ENCODE assay signal across 1 cellular context in the genomic region with DNA sequence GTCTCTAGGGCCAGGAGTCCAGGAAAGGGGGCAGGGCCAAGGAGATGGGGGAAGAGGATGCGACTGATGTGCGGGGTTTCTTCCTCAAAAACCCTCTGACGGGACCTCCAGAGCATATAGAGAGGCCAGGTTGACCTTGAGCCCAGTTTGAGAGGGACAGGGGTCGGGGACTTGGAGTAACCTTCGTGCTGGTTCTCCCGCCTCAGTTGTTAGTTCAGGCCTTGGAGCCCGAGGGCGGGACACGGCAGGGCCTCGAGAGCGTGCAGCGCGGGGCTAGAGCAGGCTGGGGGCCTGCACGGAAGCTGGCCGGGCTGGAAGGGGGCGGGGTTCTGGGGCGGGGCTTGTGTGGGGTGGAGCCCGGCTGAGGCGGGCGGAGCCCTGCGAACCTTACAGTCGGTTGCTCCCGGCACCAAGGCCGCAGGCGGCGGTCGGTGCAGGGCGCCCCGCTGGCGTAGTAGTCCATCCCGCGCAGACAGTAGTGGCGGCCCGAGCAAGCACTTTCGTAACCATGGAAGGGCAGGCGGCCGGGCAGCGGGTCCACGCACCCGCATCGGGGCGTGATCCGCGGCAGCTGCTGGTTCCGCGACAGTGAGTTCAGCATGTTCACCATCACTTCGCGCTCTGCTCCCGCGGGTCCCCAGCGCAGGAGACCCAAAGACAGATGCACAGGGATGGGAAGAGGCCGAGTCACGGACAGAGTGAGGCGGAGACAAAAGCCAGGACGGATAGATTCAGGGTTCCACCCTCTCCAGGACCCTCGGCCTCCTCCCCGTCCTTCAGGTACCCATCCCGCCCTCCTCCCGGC.
A peak's percentile ranks its signal among the peaks of the same experiment; 100 is the strongest.
TF ChIP-seq lines count a peak whose summit lies in the region.

No MANE protein-coding gene starts in this region.

TF ChIP-seq in HepG2, 621 proteins besides CTCF, POLR2A, EP300 and RAD21 (continued from another document and continues in another):
- TF ChIP-seq, protein P1, sequence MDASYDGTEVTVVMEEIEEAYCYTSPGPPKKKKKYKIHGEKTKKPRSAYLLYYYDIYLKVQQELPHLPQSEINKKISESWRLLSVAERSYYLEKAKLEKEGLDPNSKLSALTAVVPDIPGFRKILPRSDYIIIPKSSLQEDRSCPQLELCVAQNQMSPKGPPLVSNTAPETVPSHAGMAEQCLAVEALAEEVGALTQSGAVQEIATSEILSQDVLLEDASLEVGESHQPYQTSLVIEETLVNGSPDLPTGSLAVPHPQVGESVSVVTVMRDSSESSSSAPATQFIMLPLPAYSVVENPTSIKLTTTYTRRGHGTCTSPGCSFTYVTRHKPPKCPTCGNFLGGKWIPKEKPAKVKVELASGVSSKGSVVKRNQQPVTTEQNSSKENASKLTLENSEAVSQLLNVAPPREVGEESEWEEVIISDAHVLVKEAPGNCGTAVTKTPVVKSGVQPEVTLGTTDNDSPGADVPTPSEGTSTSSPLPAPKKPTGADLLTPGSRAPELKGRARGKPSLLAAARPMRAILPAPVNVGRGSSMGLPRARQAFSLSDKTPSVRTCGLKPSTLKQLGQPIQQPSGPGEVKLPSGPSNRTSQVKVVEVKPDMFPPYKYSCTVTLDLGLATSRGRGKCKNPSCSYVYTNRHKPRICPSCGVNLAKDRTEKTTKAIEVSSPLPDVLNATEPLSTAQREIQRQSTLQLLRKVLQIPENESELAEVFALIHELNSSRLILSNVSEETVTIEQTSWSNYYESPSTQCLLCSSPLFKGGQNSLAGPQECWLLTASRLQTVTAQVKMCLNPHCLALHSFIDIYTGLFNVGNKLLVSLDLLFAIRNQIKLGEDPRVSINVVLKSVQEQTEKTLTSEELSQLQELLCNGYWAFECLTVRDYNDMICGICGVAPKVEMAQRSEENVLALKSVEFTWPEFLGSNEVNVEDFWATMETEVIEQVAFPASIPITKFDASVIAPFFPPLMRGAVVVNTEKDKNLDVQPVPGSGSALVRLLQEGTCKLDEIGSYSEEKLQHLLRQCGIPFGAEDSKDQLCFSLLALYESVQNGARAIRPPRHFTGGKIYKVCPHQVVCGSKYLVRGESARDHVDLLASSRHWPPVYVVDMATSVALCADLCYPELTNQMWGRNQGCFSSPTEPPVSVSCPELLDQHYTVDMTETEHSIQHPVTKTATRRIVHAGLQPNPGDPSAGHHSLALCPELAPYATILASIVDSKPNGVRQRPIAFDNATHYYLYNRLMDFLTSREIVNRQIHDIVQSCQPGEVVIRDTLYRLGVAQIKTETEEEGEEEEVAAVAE (CRISPR knock-in tag; IDR thresholded peaks at IDR 0.05; ENCODE audit: borderline replicate concordance) = no peak
- TF ChIP-seq HDAC1 (CRISPR knock-in tag; IDR thresholded peaks at IDR 0.05) (peak; percentile 76), ZBTB21 (CRISPR knock-in tag; IDR thresholded peaks at IDR 0.05) (0 out of 2 replicates have a peak, but pooled peaks have one; percentile 44), SMAD1 (CRISPR knock-in tag; IDR thresholded peaks at IDR 0.05; ENCODE audit: borderline replicate concordance, low read depth) (no peak), ZNF768 (CRISPR knock-in tag; IDR thresholded peaks at IDR 0.05) (peak; percentile 62), HOXA7 (CRISPR knock-in tag; IDR thresholded peaks at IDR 0.05) (no peak), LCORL (IDR thresholded peaks at IDR 0.05) (no peak), LCORL (CRISPR knock-in tag; IDR thresholded peaks at IDR 0.05) (no peak), ETV6 (CRISPR knock-in tag; conservative IDR thresholded peaks at IDR 0.05) (no peak; the same call in 1 of the 2 replicates), ZNF562 (CRISPR knock-in tag; IDR thresholded peaks at IDR 0.05; ENCODE audit: borderline replicate concordance) (peak; percentile 46; the same call in 1 of the 2 replicates), CEBPG (CRISPR knock-in tag; IDR thresholded peaks at IDR 0.05) (0 out of 2 replicates have a peak, but pooled peaks have one; percentile 24), ZNF883 (CRISPR knock-in tag; IDR thresholded peaks at IDR 0.05; ENCODE audit: not compliant biosample characterization) (peak; percentile 60), REXO4 (CRISPR knock-in tag; IDR thresholded peaks at IDR 0.05; ENCODE audit: borderline replicate concordance) (no peak; the same call in 1 of the 2 replicates), CC2D1A (CRISPR knock-in tag; IDR thresholded peaks at IDR 0.05) (0 out of 2 replicates have a peak, but pooled peaks have one; percentile 57), U2AF1 (optimal IDR thresholded peaks at IDR 0.05; ENCODE audit: low read depth, low read length) (no peak), ZSCAN31 (CRISPR knock-in tag; IDR thresholded peaks at IDR 0.05; ENCODE audit: low read depth) (0 out of 2 replicates have a peak, but pooled peaks have one; percentile 19), ZBTB20 (CRISPR knock-in tag; IDR thresholded peaks at IDR 0.05; ENCODE audit: borderline replicate concordance, low read depth) (peak; percentile 58; the same call in 1 of the 2 replicates), ZNF878 (CRISPR knock-in tag; IDR thresholded peaks at IDR 0.05) (peak; percentile 48; the same call in 1 of the 2 replicates), U2AF2 (IDR thresholded peaks at IDR 0.05; ENCODE audit: low read depth, low read length) (no peak), ZNF552 (CRISPR knock-in tag; IDR thresholded peaks at IDR 0.05; ENCODE audit: borderline replicate concordance) (no peak; the same call in 1 of the 2 replicates), NCOR1 (IDR thresholded peaks at IDR 0.05; ENCODE audit: borderline replicate concordance, low read length) (no peak), PCBP1 (IDR thresholded peaks at IDR 0.05; ENCODE audit: borderline replicate concordance, low read depth, low read length) (no peak), NCOA5 (CRISPR knock-in tag; IDR thresholded peaks at IDR 0.05) (no peak), PHF21A (CRISPR knock-in tag; IDR thresholded peaks at IDR 0.05) (no peak), HDAC2 (CRISPR knock-in tag; IDR thresholded peaks at IDR 0.05) (no peak; the same call in 1 of the 2 replicates), ZNF788 (CRISPR knock-in tag; IDR thresholded peaks at IDR 0.05; ENCODE audit: borderline replicate concordance) (peak; percentile 36; the same call in 1 of the 2 replicates), TOPORS (CRISPR knock-in tag; IDR thresholded peaks at IDR 0.05) (0 out of 2 replicates have a peak, but pooled peaks have one; percentile 4), NR1H2 (CRISPR knock-in tag; IDR thresholded peaks at IDR 0.05; ENCODE audit: borderline replicate concordance, low read depth) (peak; percentile 66; the same call in 1 of the 2 replicates), ZNF549 (CRISPR knock-in tag; IDR thresholded peaks at IDR 0.05) (no peak), ZNF761 (CRISPR knock-in tag; conservative IDR thresholded peaks at IDR 0.05) (0 out of 2 replicates have a peak, but pooled peaks have one; percentile 29), WIZ (CRISPR knock-in tag; IDR thresholded peaks at IDR 0.05) (no peak), TCF7L2 (IDR thresholded peaks at IDR 0.05; ENCODE audit: low read depth, low read length) (no peak), PHF5A (CRISPR knock-in tag; IDR thresholded peaks at IDR 0.05; ENCODE audit: low read depth, unreplicated experiment) (no peak), KDM5B (CRISPR knock-in tag; IDR thresholded peaks at IDR 0.05; ENCODE audit: borderline replicate concordance) (peak; percentile 94; the same call in 1 of the 2 replicates), SYNCRIP (IDR thresholded peaks at IDR 0.05; ENCODE audit: insufficient read depth, low read depth, low read length) (no peak), ZSCAN22 (CRISPR knock-in tag; IDR thresholded peaks at IDR 0.05) (no peak), SRSF9 (IDR thresholded peaks at IDR 0.05; ENCODE audit: borderline replicate concordance, insufficient read depth, low read depth, low read length, poor library complexity, severe bottlenecking) (no peak), NR2F6 (IDR thresholded peaks at IDR 0.05) (no peak), NR2F6 (CRISPR knock-in tag; IDR thresholded peaks at IDR 0.05) (0 out of 2 replicates have a peak, but pooled peaks have one; percentile 34), ZNF354B (CRISPR knock-in tag; IDR thresholded peaks at IDR 0.05) (0 out of 2 replicates have a peak, but pooled peaks have one; percentile 32), ZNF703 (CRISPR knock-in tag; IDR thresholded peaks at IDR 0.05; ENCODE audit: borderline replicate concordance) (peak; percentile 84; the same call in 1 of the 2 replicates), HDAC6 (IDR thresholded peaks at IDR 0.05; ENCODE audit: low read depth, low read length) (no peak)
- TF ChIP-seq, protein P2, sequence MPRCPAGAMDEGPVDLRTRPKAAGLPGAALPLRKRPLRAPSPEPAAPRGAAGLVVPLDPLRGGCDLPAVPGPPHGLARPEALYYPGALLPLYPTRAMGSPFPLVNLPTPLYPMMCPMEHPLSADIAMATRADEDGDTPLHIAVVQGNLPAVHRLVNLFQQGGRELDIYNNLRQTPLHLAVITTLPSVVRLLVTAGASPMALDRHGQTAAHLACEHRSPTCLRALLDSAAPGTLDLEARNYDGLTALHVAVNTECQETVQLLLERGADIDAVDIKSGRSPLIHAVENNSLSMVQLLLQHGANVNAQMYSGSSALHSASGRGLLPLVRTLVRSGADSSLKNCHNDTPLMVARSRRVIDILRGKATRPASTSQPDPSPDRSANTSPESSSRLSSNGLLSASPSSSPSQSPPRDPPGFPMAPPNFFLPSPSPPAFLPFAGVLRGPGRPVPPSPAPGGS (CRISPR knock-in tag; IDR thresholded peaks at IDR 0.05) = peak; percentile 74; the same call in 1 of the 2 replicates
- TF ChIP-seq, protein P3, sequence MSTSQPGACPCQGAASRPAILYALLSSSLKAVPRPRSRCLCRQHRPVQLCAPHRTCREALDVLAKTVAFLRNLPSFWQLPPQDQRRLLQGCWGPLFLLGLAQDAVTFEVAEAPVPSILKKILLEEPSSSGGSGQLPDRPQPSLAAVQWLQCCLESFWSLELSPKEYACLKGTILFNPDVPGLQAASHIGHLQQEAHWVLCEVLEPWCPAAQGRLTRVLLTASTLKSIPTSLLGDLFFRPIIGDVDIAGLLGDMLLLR (CRISPR knock-in tag; IDR thresholded peaks at IDR 0.05) = peak; percentile 85
- TF ChIP-seq, protein P4, sequence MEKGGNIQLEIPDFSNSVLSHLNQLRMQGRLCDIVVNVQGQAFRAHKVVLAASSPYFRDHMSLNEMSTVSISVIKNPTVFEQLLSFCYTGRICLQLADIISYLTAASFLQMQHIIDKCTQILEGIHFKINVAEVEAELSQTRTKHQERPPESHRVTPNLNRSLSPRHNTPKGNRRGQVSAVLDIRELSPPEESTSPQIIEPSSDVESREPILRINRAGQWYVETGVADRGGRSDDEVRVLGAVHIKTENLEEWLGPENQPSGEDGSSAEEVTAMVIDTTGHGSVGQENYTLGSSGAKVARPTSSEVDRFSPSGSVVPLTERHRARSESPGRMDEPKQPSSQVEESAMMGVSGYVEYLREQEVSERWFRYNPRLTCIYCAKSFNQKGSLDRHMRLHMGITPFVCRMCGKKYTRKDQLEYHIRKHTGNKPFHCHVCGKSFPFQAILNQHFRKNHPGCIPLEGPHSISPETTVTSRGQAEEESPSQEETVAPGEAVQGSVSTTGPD (CRISPR knock-in tag; IDR thresholded peaks at IDR 0.05) = no peak
- TF ChIP-seq, protein P5, sequence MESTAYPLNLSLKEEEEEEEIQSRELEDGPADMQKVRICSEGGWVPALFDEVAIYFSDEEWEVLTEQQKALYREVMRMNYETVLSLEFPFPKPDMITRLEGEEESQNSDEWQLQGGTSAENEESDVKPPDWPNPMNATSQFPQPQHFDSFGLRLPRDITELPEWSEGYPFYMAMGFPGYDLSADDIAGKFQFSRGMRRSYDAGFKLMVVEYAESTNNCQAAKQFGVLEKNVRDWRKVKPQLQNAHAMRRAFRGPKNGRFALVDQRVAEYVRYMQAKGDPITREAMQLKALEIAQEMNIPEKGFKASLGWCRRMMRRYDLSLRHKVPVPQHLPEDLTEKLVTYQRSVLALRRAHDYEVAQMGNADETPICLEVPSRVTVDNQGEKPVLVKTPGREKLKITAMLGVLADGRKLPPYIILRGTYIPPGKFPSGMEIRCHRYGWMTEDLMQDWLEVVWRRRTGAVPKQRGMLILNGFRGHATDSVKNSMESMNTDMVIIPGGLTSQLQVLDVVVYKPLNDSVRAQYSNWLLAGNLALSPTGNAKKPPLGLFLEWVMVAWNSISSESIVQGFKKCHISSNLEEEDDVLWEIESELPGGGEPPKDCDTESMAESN (CRISPR knock-in tag; conservative IDR thresholded peaks at IDR 0.05) = peak; percentile 84
- TF ChIP-seq, protein P6, sequence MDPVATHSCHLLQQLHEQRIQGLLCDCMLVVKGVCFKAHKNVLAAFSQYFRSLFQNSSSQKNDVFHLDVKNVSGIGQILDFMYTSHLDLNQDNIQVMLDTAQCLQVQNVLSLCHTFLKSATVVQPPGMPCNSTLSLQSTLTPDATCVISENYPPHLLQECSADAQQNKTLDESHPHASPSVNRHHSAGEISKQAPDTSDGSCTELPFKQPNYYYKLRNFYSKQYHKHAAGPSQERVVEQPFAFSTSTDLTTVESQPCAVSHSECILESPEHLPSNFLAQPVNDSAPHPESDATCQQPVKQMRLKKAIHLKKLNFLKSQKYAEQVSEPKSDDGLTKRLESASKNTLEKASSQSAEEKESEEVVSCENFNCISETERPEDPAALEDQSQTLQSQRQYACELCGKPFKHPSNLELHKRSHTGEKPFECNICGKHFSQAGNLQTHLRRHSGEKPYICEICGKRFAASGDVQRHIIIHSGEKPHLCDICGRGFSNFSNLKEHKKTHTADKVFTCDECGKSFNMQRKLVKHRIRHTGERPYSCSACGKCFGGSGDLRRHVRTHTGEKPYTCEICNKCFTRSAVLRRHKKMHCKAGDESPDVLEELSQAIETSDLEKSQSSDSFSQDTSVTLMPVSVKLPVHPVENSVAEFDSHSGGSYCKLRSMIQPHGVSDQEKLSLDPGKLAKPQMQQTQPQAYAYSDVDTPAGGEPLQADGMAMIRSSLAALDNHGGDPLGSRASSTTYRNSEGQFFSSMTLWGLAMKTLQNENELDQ (CRISPR knock-in tag; IDR thresholded peaks at IDR 0.05; ENCODE audit: borderline replicate concordance) = peak; percentile 55; the same call in 1 of the 2 replicates
- TF ChIP-seq, protein P7, sequence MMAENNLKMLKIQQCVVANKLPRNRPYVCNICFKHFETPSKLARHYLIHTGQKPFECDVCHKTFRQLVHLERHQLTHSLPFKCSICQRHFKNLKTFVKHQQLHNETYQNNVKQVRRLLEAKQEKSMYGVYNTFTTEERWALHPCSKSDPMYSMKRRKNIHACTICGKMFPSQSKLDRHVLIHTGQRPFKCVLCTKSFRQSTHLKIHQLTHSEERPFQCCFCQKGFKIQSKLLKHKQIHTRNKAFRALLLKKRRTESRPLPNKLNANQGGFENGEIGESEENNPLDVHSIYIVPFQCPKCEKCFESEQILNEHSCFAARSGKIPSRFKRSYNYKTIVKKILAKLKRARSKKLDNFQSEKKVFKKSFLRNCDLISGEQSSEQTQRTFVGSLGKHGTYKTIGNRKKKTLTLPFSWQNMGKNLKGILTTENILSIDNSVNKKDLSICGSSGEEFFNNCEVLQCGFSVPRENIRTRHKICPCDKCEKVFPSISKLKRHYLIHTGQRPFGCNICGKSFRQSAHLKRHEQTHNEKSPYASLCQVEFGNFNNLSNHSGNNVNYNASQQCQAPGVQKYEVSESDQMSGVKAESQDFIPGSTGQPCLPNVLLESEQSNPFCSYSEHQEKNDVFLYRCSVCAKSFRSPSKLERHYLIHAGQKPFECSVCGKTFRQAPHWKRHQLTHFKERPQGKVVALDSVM (CRISPR knock-in tag; IDR thresholded peaks at IDR 0.05) = peak; percentile 59
- TF ChIP-seq, protein P8, sequence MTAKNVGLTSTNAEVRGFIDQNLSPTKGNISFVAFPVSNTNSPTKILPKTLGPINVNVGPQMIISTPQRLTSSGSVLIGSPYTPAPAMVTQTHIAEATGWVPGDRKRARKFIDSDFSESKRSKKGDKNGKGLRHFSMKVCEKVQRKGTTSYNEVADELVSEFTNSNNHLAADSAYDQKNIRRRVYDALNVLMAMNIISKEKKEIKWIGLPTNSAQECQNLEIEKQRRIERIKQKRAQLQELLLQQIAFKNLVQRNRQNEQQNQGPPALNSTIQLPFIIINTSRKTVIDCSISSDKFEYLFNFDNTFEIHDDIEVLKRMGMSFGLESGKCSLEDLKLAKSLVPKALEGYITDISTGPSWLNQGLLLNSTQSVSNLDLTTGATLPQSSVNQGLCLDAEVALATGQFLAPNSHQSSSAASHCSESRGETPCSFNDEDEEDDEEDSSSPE (CRISPR knock-in tag; IDR thresholded peaks at IDR 0.05) = peak; percentile 90
